In genomic region chr11:108584973-108585372, GRCh38 we compare ENCODE assay signal across 26 cellular contexts.
"Had no signal": no experiment of that assay in that cellular context is flagged by ENCODE, and none has a peak within 500 bp of the region (broad histone marks: within the 10 kb centered on the region; RNA-seq: fewer than 3 reads in every experiment).

No MANE protein-coding gene starts in this region.

- H3K9me3 Mint-ChIP-seq: memory B cell; naive thymus-derived CD4-positive, alpha-beta T cell; nephron; stimulated activated effector memory CD8-positive, alpha-beta T cell treated with anti-CD3 and anti-CD28 coated beads, Interleukin-12 subunit alpha, Interleukin-12 subunit beta, amount 100 ng/mL, for 72 hours had no signal

- H3K27me3 ChIP-seq: dorsolateral prefrontal cortex, gastroesophageal sphincter, heart left ventricle, hepatocyte, sigmoid colon, stomach, thyroid gland, vagina had no signal

- H3K4me3 Mint-ChIP-seq: memory B cell; naive thymus-derived CD4-positive, alpha-beta T cell; nephron; stimulated activated effector memory CD8-positive, alpha-beta T cell treated with anti-CD3 and anti-CD28 coated beads, Interleukin-12 subunit alpha, Interleukin-12 subunit beta, amount 100 ng/mL, for 72 hours had no signal

- DNase-seq: dorsolateral prefrontal cortex; effector CD4-positive, alpha-beta T cell; heart left ventricle; kidney; mucosa of descending colon; naive thymus-derived CD4-positive, alpha-beta T cell; nucleus accumbens; posterior cingulate gyrus; psoas muscle; right cardiac atrium; sigmoid colon; stimulated activated CD4-positive, alpha-beta T cell treated with anti-CD3 and anti-CD28 coated beads, Interleukin-2, amount 100 ng/mL, for 24 hours; stimulated activated CD4-positive, alpha-beta T cell treated with anti-CD3 and anti-CD28 coated beads, Interleukin-4, amount 100 ng/mL, for 24 hours; stimulated activated naive CD4-positive, alpha-beta T cell treated with Interleukin-2 at 50 U/mL for 16 hours; stomach; thyroid gland; trophoblast cell had no signal

- H3K36me3 ChIP-seq: gastroesophageal sphincter, heart left ventricle, sigmoid colon, stomach, thyroid gland, vagina had no signal

- ATAC-seq: esophagus mucosa; gastroesophageal sphincter; heart left ventricle; left lobe of liver; mucosa of descending colon; naive thymus-derived CD4-positive, alpha-beta T cell; psoas muscle; right cardiac atrium; stimulated activated effector memory CD8-positive, alpha-beta T cell treated with anti-CD3 and anti-CD28 coated beads, Interleukin-12 subunit alpha, Interleukin-12 subunit beta, amount 100 ng/mL, for 72 hours had no signal

- H3K4me1 ChIP-seq: gastroesophageal sphincter, heart left ventricle, psoas muscle, sigmoid colon, stomach, thyroid gland, vagina had no signal

- H3K27ac ChIP-seq: dorsolateral prefrontal cortex, gastroesophageal sphincter, heart left ventricle, hepatocyte, psoas muscle, sigmoid colon, stomach, thyroid gland, vagina had no signal

- H3K4me3 ChIP-seq: dorsolateral prefrontal cortex, gastroesophageal sphincter, heart left ventricle, hepatocyte, lung, mucosa of descending colon, psoas muscle, sigmoid colon, stomach, thyroid gland, vagina had no signal

- H3K4me1 Mint-ChIP-seq: memory B cell; nephron; stimulated activated effector memory CD8-positive, alpha-beta T cell treated with anti-CD3 and anti-CD28 coated beads, Interleukin-12 subunit alpha, Interleukin-12 subunit beta, amount 100 ng/mL, for 72 hours had no signal

- H3K27ac Mint-ChIP-seq: memory B cell; naive thymus-derived CD4-positive, alpha-beta T cell; nephron; stimulated activated effector memory CD8-positive, alpha-beta T cell treated with anti-CD3 and anti-CD28 coated beads, Interleukin-12 subunit alpha, Interleukin-12 subunit beta, amount 100 ng/mL, for 72 hours had no signal

- H3K36me3 Mint-ChIP-seq: memory B cell; stimulated activated effector memory CD8-positive, alpha-beta T cell treated with anti-CD3 and anti-CD28 coated beads, Interleukin-12 subunit alpha, Interleukin-12 subunit beta, amount 100 ng/mL, for 72 hours had no signal

- H3K9me3 ChIP-seq: gastroesophageal sphincter, heart left ventricle, mucosa of descending colon, psoas muscle, sigmoid colon, stomach, thyroid gland, vagina had no signal
